Comparison of ENCODE assay signal across 32 cellular contexts in genomic region chr20:47120346-47120745, GRCh38.
"Had no signal": no experiment of that assay in that cellular context is flagged by ENCODE, and none has a peak within 500 bp of the region (broad histone marks: within the 10 kb centered on the region; RNA-seq: fewer than 3 reads in every experiment).

No MANE protein-coding gene starts in this region.

- DNase-seq: activated B cell treated with CpG ODN at 0.5 μM for 24 hours; activated CD4-positive, alpha-beta memory T cell treated with anti-CD3 and anti-CD28 coated beads, Interleukin-2, amount 10 ng/mL, durations not matched to agents 7 days and 5 days; activated CD4-positive, alpha-beta T cell treated with anti-CD3 and anti-CD28 coated beads for 1 hour; activated CD4-positive, alpha-beta T cell treated with anti-CD3 and anti-CD28 coated beads for 48 hours; activated CD8-positive, alpha-beta memory T cell treated with anti-CD3 and anti-CD28 coated beads for 24 hours; activated CD8-positive, alpha-beta memory T cell treated with anti-CD3 and anti-CD28 coated beads, Interleukin-2, amount 10 ng/mL, durations not matched to agents 7 days and 5 days; activated effector memory CD4-positive, alpha-beta T cell treated with anti-CD3 and anti-CD28 coated beads, Interleukin-2, amount 50 U/mL, for 16 hours; activated naive CD4-positive, alpha-beta T cell; activated naive CD8-positive, alpha-beta T cell treated with anti-CD3 and anti-CD28 coated beads, Interleukin-2, amount 10 ng/mL, durations not matched to agents 7 days and 5 days; activated T-cell treated with anti-CD3 and anti-CD28 coated beads, Interleukin-2, amount 50 U/mL, for 1 hour; activated T-cell treated with anti-CD3 and anti-CD28 coated beads, Interleukin-2, amount 50 U/mL, for 72 hours; NCI-H1105; NCI-H1436; NCI-H1694; NCI-H1930; NCI-H2081 treated with DMSO at 0.1 percent for 48 hours; NCI-H345; NCI-H524 treated with DMSO at 0.1 percent for 48 hours; PC-3; Peyer's patch; RPMI8226; SW 1271; T-helper 1 cell; T-helper 2 cell; T-helper 9 cell had no signal

- H3K4me3 Mint-ChIP-seq: activated B cell treated with CpG ODN at 0.5 μM for 24 hours; activated CD4-positive, alpha-beta memory T cell treated with anti-CD3 and anti-CD28 coated beads, Interleukin-2, amount 10 ng/mL, durations not matched to agents 7 days and 5 days; activated CD8-positive, alpha-beta memory T cell treated with anti-CD3 and anti-CD28 coated beads, Interleukin-2, amount 10 ng/mL, durations not matched to agents 7 days and 5 days; activated naive CD4-positive, alpha-beta T cell treated with anti-CD3 and anti-CD28 coated beads, Interleukin-2, amount 50 U/mL, for 24 hours; activated naive CD8-positive, alpha-beta T cell treated with anti-CD3 and anti-CD28 coated beads, Interleukin-2, amount 10 ng/mL, durations not matched to agents 7 days and 5 days; activated T-cell treated with anti-CD3 and anti-CD28 coated beads, Interleukin-2, amount 50 U/mL, for 72 hours; activated T-helper 17 cell treated with anti-CD3 and anti-CD28 coated beads, Interleukin-2, amount 50 U/mL, for 72 hours; brain; central memory CD8-positive, alpha-beta T cell had no signal

- H3K9ac ChIP-seq: KMS-11 had no signal

- H3K27me3 ChIP-seq: adrenal gland, Peyer's patch had no signal

- ATAC-seq: activated CD8-positive, alpha-beta memory T cell treated with anti-CD3 and anti-CD28 coated beads, Interleukin-2, amount 10 ng/mL, durations not matched to agents 7 days and 5 days; activated T-cell treated with anti-CD3 and anti-CD28 coated beads, Interleukin-2, amount 50 U/mL, for 72 hours; activated T-helper 17 cell treated with anti-CD3 and anti-CD28 coated beads, Interleukin-2, amount 50 U/mL, for 72 hours; PC-3; Right ventricle myocardium inferior had no signal

- H3K36me3 Mint-ChIP-seq: activated CD8-positive, alpha-beta memory T cell treated with anti-CD3 and anti-CD28 coated beads, Interleukin-2, amount 10 ng/mL, durations not matched to agents 7 days and 5 days; activated naive CD4-positive, alpha-beta T cell treated with anti-CD3 and anti-CD28 coated beads, Interleukin-2, amount 50 U/mL, for 24 hours; activated naive CD8-positive, alpha-beta T cell treated with anti-CD3 and anti-CD28 coated beads, Interleukin-2, amount 10 ng/mL, durations not matched to agents 7 days and 5 days had no signal

- H3K27ac Mint-ChIP-seq: activated B cell treated with CpG ODN at 0.5 μM for 24 hours; activated CD4-positive, alpha-beta memory T cell treated with anti-CD3 and anti-CD28 coated beads, Interleukin-2, amount 10 ng/mL, durations not matched to agents 7 days and 5 days; activated CD8-positive, alpha-beta memory T cell treated with anti-CD3 and anti-CD28 coated beads, Interleukin-2, amount 10 ng/mL, durations not matched to agents 7 days and 5 days; activated naive CD4-positive, alpha-beta T cell treated with anti-CD3 and anti-CD28 coated beads, Interleukin-2, amount 50 U/mL, for 24 hours; activated naive CD8-positive, alpha-beta T cell treated with anti-CD3 and anti-CD28 coated beads, Interleukin-2, amount 10 ng/mL, durations not matched to agents 7 days and 5 days; activated T-cell treated with anti-CD3 and anti-CD28 coated beads, Interleukin-2, amount 50 U/mL, for 72 hours; activated T-helper 17 cell treated with anti-CD3 and anti-CD28 coated beads, Interleukin-2, amount 50 U/mL, for 72 hours had no signal

- H3K4me3 ChIP-seq: adrenal gland, Peyer's patch had no signal

- H3K27ac ChIP-seq: KMS-11, Peyer's patch had no signal

- H3K9me3 Mint-ChIP-seq: activated B cell treated with CpG ODN at 0.5 μM for 24 hours; activated naive CD4-positive, alpha-beta T cell treated with anti-CD3 and anti-CD28 coated beads, Interleukin-2, amount 50 U/mL, for 24 hours; activated naive CD8-positive, alpha-beta T cell treated with anti-CD3 and anti-CD28 coated beads, Interleukin-2, amount 10 ng/mL, durations not matched to agents 7 days and 5 days; activated T-helper 17 cell treated with anti-CD3 and anti-CD28 coated beads, Interleukin-2, amount 50 U/mL, for 72 hours had no signal

- H3K4me1 Mint-ChIP-seq: activated CD4-positive, alpha-beta memory T cell treated with anti-CD3 and anti-CD28 coated beads, Interleukin-2, amount 10 ng/mL, durations not matched to agents 7 days and 5 days; activated CD8-positive, alpha-beta memory T cell treated with anti-CD3 and anti-CD28 coated beads, Interleukin-2, amount 10 ng/mL, durations not matched to agents 7 days and 5 days; activated naive CD4-positive, alpha-beta T cell treated with anti-CD3 and anti-CD28 coated beads, Interleukin-2, amount 50 U/mL, for 24 hours; activated naive CD8-positive, alpha-beta T cell treated with anti-CD3 and anti-CD28 coated beads, Interleukin-2, amount 10 ng/mL, durations not matched to agents 7 days and 5 days; activated T-helper 17 cell treated with anti-CD3 and anti-CD28 coated beads, Interleukin-2, amount 50 U/mL, for 72 hours; central memory CD8-positive, alpha-beta T cell had no signal

- H3K9me3 ChIP-seq: adrenal gland, Peyer's patch had no signal

- H3K4me1 ChIP-seq: adrenal gland had no signal

- H3K36me3 ChIP-seq: adrenal gland, Peyer's patch had no signal
